8 cellular contexts compared by ENCODE assay signal in the genomic region with DNA sequence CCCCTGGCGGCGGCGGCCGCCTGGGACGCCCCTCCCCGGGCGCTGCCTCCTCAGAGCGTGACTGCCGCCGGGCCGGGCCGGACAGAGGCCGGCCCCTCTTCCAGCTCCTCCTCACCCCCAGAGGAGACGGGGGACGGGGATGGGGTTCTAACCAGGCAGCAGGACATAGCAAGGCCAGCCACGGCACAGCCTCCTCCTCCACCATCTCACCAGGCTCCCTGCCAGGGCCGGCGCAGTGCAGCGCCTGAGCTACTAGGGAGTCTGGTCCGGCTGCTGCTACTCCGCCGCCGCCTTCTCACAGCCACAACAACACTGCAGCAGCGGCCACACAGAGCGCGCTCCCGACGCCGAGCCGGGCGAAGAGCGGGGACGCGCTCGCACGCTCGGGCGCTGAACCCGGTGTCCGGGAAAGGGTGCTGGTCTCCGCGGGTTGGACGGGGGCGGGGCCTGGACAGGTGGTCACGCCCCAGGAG.
DNase-seq lines count a peak whose midpoint lies in the region; TF ChIP-seq lines count a peak whose summit lies in the region.
"Not testable (repeated sequence)": the region's sequence is repeated elsewhere in the genome, so short reads cannot be mapped to it uniquely, and the experiment has no call there.

No MANE protein-coding gene starts in this region.

- H3K4me3 ChIP-seq in adipocyte (ENCODE audit: low read length) (peak overlapping the region; percentile 78), fibroblast of the aortic adventitia (ENCODE audit: low read depth, low read length) (peak overlapping the region; percentile 61), thymus (ENCODE audit: low read length) (peak overlapping the region; percentile 26)

- WGBS in thymus, result 2% methylated on average over 45 of the region's 45 CpGs

- TF ChIP-seq CTCF in fibroblast of the aortic adventitia (IDR thresholded peaks at IDR 0.05; ENCODE audit: insufficient read depth, low read length), result not testable (repeated sequence)

- peak overlapping the region; percentile 24; the same call in 1 of the 2 replicates for H3K9ac ChIP-seq in ES-I3 (ENCODE audit: low read depth, low read length)
- H3K9ac ChIP-seq in adipocyte (ENCODE audit: low read length), result not testable (repeated sequence)

- DNase-seq in NCI-H526 treated with DMSO at 0.1 percent for 48 hours (lab: John Stamatoyannopoulos, UW) (peak; percentile 63), fibroblast of the aortic adventitia (ENCODE audit: low read depth) (peak; percentile 27), lung microvascular endothelial cell (ENCODE audit: low read depth in 2 of 2) (peak; percentile 12 to 53)
- peak; percentile 53 to 55 for DNase-seq in activated CD4-positive, alpha-beta T cell treated with anti-CD3 and anti-CD28 coated beads for 4 hours
- DNase-seq in adipocyte (ENCODE audit: low read depth), result not testable (repeated sequence)
- peak; percentile 31 to 59 for DNase-seq in stimulated activated CD4-positive, alpha-beta T cell treated with anti-CD3 and anti-CD28 coated beads, Interleukin-12 subunit alpha, Interleukin-12 subunit beta, amount 100 ng/mL, for 24 hours (ENCODE audit: low read depth in 2 of 2)

- not testable (repeated sequence) for H3K36me3 ChIP-seq in ES-I3 (ENCODE audit: insufficient read depth, low read length); adipocyte (ENCODE audit: control insufficient read depth, insufficient read depth, low read length, severe bottlenecking); thymus (ENCODE audit: control insufficient read depth, insufficient read depth)

- not testable (repeated sequence) for H3K4me1 ChIP-seq in ES-I3 (ENCODE audit: insufficient read depth, low read length); adipocyte (ENCODE audit: control insufficient read depth, insufficient read depth, low read length); thymus (ENCODE audit: control insufficient read depth, insufficient read depth, low read length)

- H3K27me3 ChIP-seq in adipocyte (replicated peaks; ENCODE audit: control insufficient read depth, insufficient read depth, low read length); thymus (ENCODE audit: control insufficient read depth, insufficient read depth): not testable (repeated sequence)

- not testable (repeated sequence) for H3K27ac ChIP-seq in thymus (ENCODE audit: low read depth)

- not testable (repeated sequence) for H3K9me3 ChIP-seq in ES-I3 (ENCODE audit: control insufficient read depth, insufficient read depth, low read length); adipocyte (ENCODE audit: control insufficient read depth, low read length); thymus (ENCODE audit: control insufficient read depth)

Comparison
In these comparisons a context has a peak if more than half of its experiments do, and no peak if none do; other contexts are left out.
1. H3K4me3 ChIP-seq: peak in every context shown above with its lines; median percentile 78 in adipocyte; 61 in fibroblast of the aortic adventitia; 26 in thymus.